ENCODE assay signal across 11 cellular contexts in the genomic region with DNA sequence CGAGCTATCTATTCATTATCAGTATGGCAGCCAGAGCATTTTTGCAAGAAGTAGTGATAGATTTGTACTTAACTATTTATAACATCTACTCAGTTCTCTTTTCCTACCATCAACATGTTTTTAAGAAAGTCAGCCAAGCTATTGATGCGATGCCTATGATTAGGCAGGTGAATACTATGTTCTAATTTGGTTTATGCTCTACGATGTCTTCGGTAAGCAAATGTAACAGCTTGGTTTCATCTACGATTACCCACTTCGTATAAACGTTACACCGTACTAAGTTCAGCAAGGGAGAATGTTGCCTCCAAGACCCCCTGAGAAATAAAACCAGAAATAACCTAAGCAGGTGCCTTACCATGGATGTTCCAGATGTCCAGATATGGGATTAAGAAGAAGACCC. TPM values are rescaled to one million over a fixed set of nuclear protein-coding genes. Genes with fewer than 3 reads are reported as not detected.
DNase-seq lines count a peak whose midpoint lies in the region; ATAC-seq and TF ChIP-seq lines count a peak whose summit lies in the region.
"Had no signal": no experiment of that assay in that cellular context is flagged by ENCODE, and none has a peak within 500 bp of the region (broad histone marks: within the 10 kb centered on the region; RNA-seq: fewer than 3 reads in every experiment).

No MANE protein-coding gene starts in this region.

- H3K27ac ChIP-seq in trophoblast cell (ENCODE audit: low read depth, low read length) = no peak overlapping the region
- H3K27ac ChIP-seq in stomach = peak overlapping the region in 1 of 5 donors; percentile 50
- H3K27ac ChIP-seq in hepatocyte = no peak overlapping the region
- H3K27ac ChIP-seq: cardiac muscle cell, neural progenitor cell had no signal

- no peak overlapping the region for H2BK5ac ChIP-seq in trophoblast cell (ENCODE audit: low read depth, low read length, poor library complexity)

- intact Hi-C loops in stomach (cut with DNase I; ENCODE audit: low total_unique reads) = no loop called here

- H4K12ac ChIP-seq in trophoblast cell (ENCODE audit: low read depth, low read length) = no peak overlapping the region

- no peak overlapping the region for H3K4ac ChIP-seq in trophoblast cell (ENCODE audit: low read depth, low read length)

- no peak overlapping the region for H3K23ac ChIP-seq in trophoblast cell (ENCODE audit: low read length)

- no peaks in the 10 kb centered on the region for H4K20me1 ChIP-seq in hepatocyte (ENCODE audit: insufficient read depth, poor library complexity, severe bottlenecking)

- no peak overlapping the region for H3K18ac ChIP-seq in trophoblast cell (ENCODE audit: low read length)

- H3K14ac ChIP-seq in trophoblast cell (ENCODE audit: low read length) = no peak overlapping the region

- TF ChIP-seq CTCF in stomach (IDR thresholded peaks at IDR 0.05) (no peak), hepatocyte (IDR thresholded peaks at IDR 0.05; ENCODE audit: poor library complexity) (no peak)

- TF ChIP-seq POLR2A in stomach (IDR thresholded peaks at IDR 0.05) = no peak

- no peak overlapping the region for H2AFZ ChIP-seq in trophoblast cell (ENCODE audit: insufficient read depth, low read length, poor library complexity)
- H2AFZ ChIP-seq in hepatocyte = no peak overlapping the region
- H2AFZ ChIP-seq: neural progenitor cell had no signal

- H3K79me2 ChIP-seq in trophoblast cell (ENCODE audit: control insufficient read depth, insufficient read depth, low read length, poor library complexity) = no peaks in the 10 kb centered on the region
- H3K79me2 ChIP-seq in hepatocyte = no peaks in the 10 kb centered on the region

- H3K9me2 ChIP-seq in hepatocyte (replicated peaks; ENCODE audit: insufficient read depth) = no peaks in the 10 kb centered on the region

- no peaks in the 10 kb centered on the region for H3K9me3 ChIP-seq in mononuclear cell (ENCODE audit: low read depth, low read length)
- H3K9me3 ChIP-seq in trophoblast cell (ENCODE audit: insufficient read depth, low read depth, low read length) = no peaks in the 10 kb centered on the region
- H3K9me3 ChIP-seq in stomach = no peaks in the 10 kb centered on the region
- H3K9me3 ChIP-seq in hepatocyte (ENCODE audit: low read depth) = no peaks in the 10 kb centered on the region

- H3K4me3 ChIP-seq in mononuclear cell (ENCODE audit: low read length) (peak overlapping the region; percentile 56), trophoblast cell (ENCODE audit: low read depth, low read length) (no peak overlapping the region), stomach (no peak overlapping the region), hepatocyte (no peak overlapping the region)
- H3K4me3 ChIP-seq: cardiac muscle cell, neural progenitor cell had no signal

- H3K36me3 ChIP-seq in trophoblast cell (ENCODE audit: control insufficient read depth in 1 of 2, insufficient read depth in 2 of 2, low read length in 2 of 2) (no peaks in the 10 kb centered on the region), stomach (no peaks in the 10 kb centered on the region), hepatocyte (replicated peaks; ENCODE audit: insufficient read depth, low read depth) (no peaks in the 10 kb centered on the region)
- H3K36me3 ChIP-seq: cardiac muscle cell, neural progenitor cell had no signal

- H2BK120ac ChIP-seq in trophoblast cell (ENCODE audit: insufficient read depth, low read length, poor library complexity) = no peak overlapping the region

- ATAC-seq in GM18517 (IDR thresholded peaks at IDR 0.05; ENCODE audit: unreplicated experiment) (peak; percentile 37), GM21576 (IDR thresholded peaks at IDR 0.05; ENCODE audit: unreplicated experiment) (peak; percentile 23), HG03442 (IDR thresholded peaks at IDR 0.05; ENCODE audit: unreplicated experiment) (peak; percentile 22)

- DNase-seq in trophoblast cell = no peak
- DNase-seq in stomach = no peak
- DNase-seq in stimulated activated CD4-positive, alpha-beta T cell treated with anti-CD3 and anti-CD28 coated beads, Interleukin-15, amount 100 ng/mL, for 24 hours = no peak
- DNase-seq in hepatocyte (ENCODE audit: low spot score) = no peak

- TF ChIP-seq EP300 in stomach (IDR thresholded peaks at IDR 0.05) = no peak

- WGBS in trophoblast cell (ENCODE audit: extremely low coverage, insufficient coverage, insufficient read length) = no CpG with 5 or more reads among the region's 8 CpGs
- 86 to 93% (median 89%) methylated on average over 8 of the region's 8 CpGs for WGBS in stomach, 5 donors
- WGBS in hepatocyte (ENCODE audit: low lambda C conversion rate, missing lambda C conversion rate) = 95% methylated on average over 8 of the region's 8 CpGs

- peaks cover 12% of the 10 kb centered on the region for H3K4me1 ChIP-seq in mononuclear cell (ENCODE audit: insufficient read depth, low read length)
- no peaks in the 10 kb centered on the region for H3K4me1 ChIP-seq in trophoblast cell (ENCODE audit: control insufficient read depth in 1 of 2, insufficient read depth in 2 of 2, low read length in 2 of 2)
- no peaks in the 10 kb centered on the region for H3K4me1 ChIP-seq in stomach
- H3K4me1 ChIP-seq in hepatocyte (ENCODE audit: insufficient read depth) = no peaks in the 10 kb centered on the region
- H3K4me1 ChIP-seq: neural progenitor cell had no signal

- H4K8ac ChIP-seq in trophoblast cell (ENCODE audit: low read depth, low read length) = no peak overlapping the region

- no peak overlapping the region for H4K91ac ChIP-seq in trophoblast cell (ENCODE audit: low read depth, low read length)

- H3K79me1 ChIP-seq in trophoblast cell (ENCODE audit: low read length) = no peaks in the 10 kb centered on the region

- H3K27me3 ChIP-seq in mononuclear cell (ENCODE audit: insufficient read depth, low read length) (no peaks in the 10 kb centered on the region), trophoblast cell (ENCODE audit: insufficient read depth, low read length) (no peaks in the 10 kb centered on the region), stomach (no peaks in the 10 kb centered on the region), hepatocyte (no peaks in the 10 kb centered on the region)
- H3K27me3 ChIP-seq: cardiac muscle cell, neural progenitor cell had no signal

- no peak overlapping the region for H3K4me2 ChIP-seq in trophoblast cell (ENCODE audit: low read length)
- H3K4me2 ChIP-seq in hepatocyte = no peak overlapping the region
- H3K4me2 ChIP-seq: neural progenitor cell had no signal

- H3K9ac ChIP-seq in trophoblast cell (ENCODE audit: low read length) = no peak overlapping the region
- H3K9ac ChIP-seq: neural progenitor cell had no signal

- no peak overlapping the region for H2AK5ac ChIP-seq in trophoblast cell (ENCODE audit: low read length)

- H2BK12ac ChIP-seq in trophoblast cell (ENCODE audit: low read length) = no peak overlapping the region

RNA-seq across cellular contexts. Expression of a gene that starts 0.4 kb away (rescaled TPM):
- total RNA-seq in mononuclear cell (18.1 TPM), stomach (1 to 10 TPM in 1 of 5 donors, not detected in 4; 2.4 TPM), hepatocyte (not detected in 2 replicates)
- polyA plus RNA-seq in trophoblast cell (2013) = 0.11 and 0.12 TPM in 2 replicates
- polyA plus RNA-seq in stomach (1 to 10 TPM in 1 of 3 donors, not detected in 2; 1.1 TPM), hepatocyte (not detected in 2 replicates)
- total RNA-seq: cardiac muscle cell, glomerular endothelial cell had no signal
- polyA plus RNA-seq: cardiac muscle cell had no signal
